In the genomic region with DNA sequence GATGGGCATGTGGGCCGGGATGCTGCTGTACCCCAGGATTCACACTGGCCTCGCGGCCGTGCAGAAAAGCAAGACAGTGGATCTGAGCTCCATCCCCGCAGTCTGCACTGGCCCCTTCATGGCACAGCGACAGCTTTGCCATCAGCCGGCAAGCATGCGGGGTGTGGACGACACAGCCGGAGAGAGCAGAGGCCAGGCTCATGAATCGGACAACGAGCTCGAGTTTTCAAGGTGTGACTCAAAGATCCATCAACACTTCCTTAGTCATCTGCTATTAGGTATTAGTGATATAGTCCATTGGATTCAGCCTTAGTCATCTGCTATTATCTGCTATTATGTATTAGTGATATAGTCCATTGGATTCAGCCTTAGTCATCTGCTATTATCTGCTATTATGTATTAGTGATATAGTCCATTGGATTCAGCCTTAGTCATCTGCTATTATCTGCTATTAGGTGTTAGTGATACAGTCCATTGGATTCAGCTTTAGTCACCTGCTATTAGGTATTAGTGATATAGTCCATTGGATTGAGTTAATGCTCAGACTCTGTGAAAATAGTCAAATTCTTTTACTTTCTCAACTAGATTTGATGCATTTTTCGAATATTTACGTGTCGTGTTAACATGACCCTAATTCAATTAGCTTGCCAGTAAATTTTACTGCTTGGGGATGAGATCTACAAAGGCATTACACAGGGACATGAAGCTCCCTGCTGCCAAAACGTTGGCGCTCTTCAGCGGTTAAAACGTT, we compare ENCODE assay signal across 2 cellular contexts.
TF ChIP-seq lines count a peak whose summit lies in the region.

No MANE protein-coding gene starts in this region.

TF ChIP-seq in A549, 52 proteins besides CTCF, POLR2A, EP300 and RAD21 (continued from another document):
- TF ChIP-seq SREBF2 (IDR thresholded peaks at IDR 0.05) (no peak), ZNF302 (CRISPR knock-in tag; IDR thresholded peaks at IDR 0.05) (no peak), POLR2AphosphoS2 (conservative IDR thresholded peaks at IDR 0.05; ENCODE audit: low read length) (no peak), CBX8 (IDR thresholded peaks at IDR 0.05) (no peak), NR3C1 (IDR thresholded peaks at IDR 0.05) (no peak), CBX2 (IDR thresholded peaks at IDR 0.05; ENCODE audit: borderline replicate concordance, low read depth) (no peak), MYC (IDR thresholded peaks at IDR 0.05; ENCODE audit: borderline replicate concordance, low read length) (no peak), SMC3 (IDR thresholded peaks at IDR 0.05) (no peak), FOXS1 (CRISPR knock-in tag; IDR thresholded peaks at IDR 0.05) (no peak)
- TF ChIP-seq, protein P1, sequence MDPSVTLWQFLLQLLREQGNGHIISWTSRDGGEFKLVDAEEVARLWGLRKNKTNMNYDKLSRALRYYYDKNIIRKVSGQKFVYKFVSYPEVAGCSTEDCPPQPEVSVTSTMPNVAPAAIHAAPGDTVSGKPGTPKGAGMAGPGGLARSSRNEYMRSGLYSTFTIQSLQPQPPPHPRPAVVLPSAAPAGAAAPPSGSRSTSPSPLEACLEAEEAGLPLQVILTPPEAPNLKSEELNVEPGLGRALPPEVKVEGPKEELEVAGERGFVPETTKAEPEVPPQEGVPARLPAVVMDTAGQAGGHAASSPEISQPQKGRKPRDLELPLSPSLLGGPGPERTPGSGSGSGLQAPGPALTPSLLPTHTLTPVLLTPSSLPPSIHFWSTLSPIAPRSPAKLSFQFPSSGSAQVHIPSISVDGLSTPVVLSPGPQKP (IDR thresholded peaks at IDR 0.05; ENCODE audit: low read depth, low read length), result no peak
- TF ChIP-seq, protein P2, sequence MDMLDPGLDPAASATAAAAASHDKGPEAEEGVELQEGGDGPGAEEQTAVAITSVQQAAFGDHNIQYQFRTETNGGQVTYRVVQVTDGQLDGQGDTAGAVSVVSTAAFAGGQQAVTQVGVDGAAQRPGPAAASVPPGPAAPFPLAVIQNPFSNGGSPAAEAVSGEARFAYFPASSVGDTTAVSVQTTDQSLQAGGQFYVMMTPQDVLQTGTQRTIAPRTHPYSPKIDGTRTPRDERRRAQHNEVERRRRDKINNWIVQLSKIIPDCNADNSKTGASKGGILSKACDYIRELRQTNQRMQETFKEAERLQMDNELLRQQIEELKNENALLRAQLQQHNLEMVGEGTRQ (IDR thresholded peaks at IDR 0.05), result no peak

TF ChIP-seq in IMR-90, 13 proteins besides CTCF, POLR2A, EP300 and RAD21 (continued from another document):
- peak; percentile 42; the same call in 1 of the 2 replicates for TF ChIP-seq FOS (IDR thresholded peaks at IDR 0.05; ENCODE audit: low read depth, low read length)
